ENCODE assay signal across 8 cellular contexts in the genomic region with DNA sequence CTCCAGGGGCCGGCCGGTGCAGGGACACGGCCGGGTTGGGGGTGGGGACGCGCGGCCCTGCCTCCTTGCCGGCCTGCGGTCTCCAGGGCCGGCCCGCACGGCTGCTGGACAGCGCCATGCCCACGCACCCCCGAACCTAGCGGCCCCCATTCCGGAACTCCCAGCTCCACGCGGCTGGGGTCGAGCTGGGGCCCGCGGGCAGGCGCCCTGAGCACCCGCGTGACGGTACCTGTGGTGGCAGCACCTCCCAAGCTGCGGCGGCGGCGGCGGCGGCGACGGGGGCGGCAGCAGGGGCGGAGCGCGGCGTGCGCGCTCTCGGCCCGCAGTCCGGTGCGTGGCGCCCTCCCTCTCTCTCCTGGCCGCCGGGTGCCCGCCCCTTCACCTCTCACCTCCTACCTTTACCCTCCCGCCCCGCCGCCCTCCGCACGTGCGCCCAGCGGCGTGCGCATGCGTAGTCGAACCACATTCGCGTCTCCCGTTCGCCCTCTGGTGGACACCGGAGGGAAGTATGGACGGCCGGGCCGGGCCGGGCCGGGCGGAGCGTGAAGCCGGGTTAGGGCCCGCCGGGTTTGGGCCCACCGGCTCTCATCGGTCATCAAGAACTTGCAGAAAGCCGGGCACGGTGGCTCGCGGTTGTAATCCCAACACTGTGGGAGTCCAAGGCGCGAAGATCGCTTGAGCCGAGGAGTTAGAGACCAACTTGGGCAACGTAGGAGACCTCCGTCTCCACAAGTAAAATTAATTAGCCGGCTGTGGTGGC. TPM values are rescaled to one million over a fixed set of nuclear protein-coding genes. Genes with fewer than 3 reads are reported as not detected.
DNase-seq lines count a peak whose midpoint lies in the region; ATAC-seq lines count a peak whose summit lies in the region.

Gene SCAP, minus strand, starts transcription at position 372 of the 760 bp plus-strand sequence. CDS start 32,948 bp downstream, outside the sequence.

- DNase-seq in CMK (ENCODE audit: low read depth) (peak; percentile 84), NK-92 (lab: John Stamatoyannopoulos, UW; ENCODE audit: unreplicated experiment) (peak; percentile 74), lung microvascular endothelial cell (ENCODE audit: low read depth in 2 of 2) (peak; percentile 72 to 93)
- peak; percentile 88 to 96 for DNase-seq in activated CD8-positive, alpha-beta memory T cell treated with anti-CD3 and anti-CD28 coated beads for 1 hour (ENCODE audit: extremely low read depth in 1 of 2, low read depth in 1 of 2)
- DNase-seq in effector CD4-positive, alpha-beta T cell, result peak; percentile 95
- peak; percentile 93 to 95 (median 94) for DNase-seq in stimulated activated CD4-positive, alpha-beta T cell treated with anti-CD3 and anti-CD28 coated beads, TNF-alpha, amount 100 ng/mL, for 4 hours (ENCODE audit: low read depth in 3 of 3)

- ATAC-seq in GM19452 (IDR thresholded peaks at IDR 0.05; ENCODE audit: unreplicated experiment), result peak; percentile 91
- ATAC-seq in HG03575 (IDR thresholded peaks at IDR 0.05; ENCODE audit: extremely low read depth, insufficient number of reproducible peaks, low FRiP score, unreplicated experiment), result peak; percentile 40

RNA-seq across cellular contexts. Expression of gene SCAP, which starts in this region (rescaled TPM):
- 34.9 and 70.4 TPM in 2 replicates for total RNA-seq in lung microvascular endothelial cell

Comparison
In these comparisons a context has a peak if more than half of its experiments do, and no peak if none do; other contexts are left out.
1. Peak in every context shown above with its lines: DNase-seq and ATAC-seq.